In the genomic region with DNA sequence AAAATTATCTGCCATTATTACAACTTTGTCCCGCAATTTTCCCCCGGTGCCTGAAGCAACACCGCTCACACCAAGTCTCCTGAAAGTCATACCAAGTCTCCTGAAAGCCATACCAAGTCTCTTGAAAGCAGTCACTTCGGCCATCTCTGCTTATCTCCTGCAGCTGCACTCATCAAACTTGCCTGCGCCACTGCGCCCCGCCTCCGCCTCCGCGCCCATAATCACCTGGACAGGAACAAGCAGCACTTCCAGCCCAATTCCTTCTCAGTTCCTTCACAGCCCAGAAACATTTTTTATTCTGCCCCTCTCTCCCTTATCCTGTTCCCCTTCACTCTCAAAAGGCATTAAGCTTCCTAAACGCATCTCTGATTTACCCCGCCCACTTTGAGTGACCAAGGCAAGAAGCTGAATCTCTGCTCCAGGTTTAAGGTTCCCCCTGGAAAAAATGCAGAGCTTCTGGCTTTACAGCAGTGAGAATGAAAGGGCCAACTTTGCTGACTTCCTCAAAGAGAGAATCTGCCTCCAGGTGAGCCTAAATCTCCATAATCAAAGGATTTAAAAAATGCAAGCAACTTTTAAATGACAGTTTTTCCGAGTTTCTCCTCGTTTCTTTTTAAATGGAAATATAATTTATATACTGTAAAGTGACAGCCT, we compare ENCODE assay signal across 20 cellular contexts. TPM values are rescaled to one million over a fixed set of nuclear protein-coding genes. Genes with fewer than 3 reads are reported as not detected.
"Had no signal": no experiment of that assay in that cellular context is flagged by ENCODE, and none has a peak within 500 bp of the region (broad histone marks: within the 10 kb centered on the region; RNA-seq: fewer than 3 reads in every experiment).

No MANE protein-coding gene starts in this region.

- ATAC-seq: activated T-helper 17 cell treated with anti-CD3 and anti-CD28 coated beads, Interleukin-2, amount 50 U/mL, for 72 hours; effector memory CD8-positive, alpha-beta T cell; naive thymus-derived CD8-positive, alpha-beta T cell; stimulated activated effector memory CD8-positive, alpha-beta T cell treated with anti-CD3 and anti-CD28 coated beads, Interleukin-12 subunit alpha, Interleukin-12 subunit beta, amount 100 ng/mL, for 72 hours had no signal

- H3K27me3 ChIP-seq: uterus had no signal

- DNase-seq: activated CD4-positive, alpha-beta T cell treated with anti-CD3 and anti-CD28 coated beads, Interleukin-2, amount 50 U/mL, for 1 hour; activated naive CD4-positive, alpha-beta T cell treated with Interleukin-2 at 50 U/mL for 16 hours; anterior cingulate cortex; cerebellar nuclear complex; dermis blood vessel endothelial cell; effector memory CD8-positive, alpha-beta T cell; head of caudate nucleus; left ventricle myocardium inferior; naive thymus-derived CD8-positive, alpha-beta T cell; nucleus accumbens; posterior cingulate gyrus; uterus had no signal

- H3K36me3 Mint-ChIP-seq: naive thymus-derived CD8-positive, alpha-beta T cell; stimulated activated effector memory CD8-positive, alpha-beta T cell treated with anti-CD3 and anti-CD28 coated beads, Interleukin-12 subunit alpha, Interleukin-12 subunit beta, amount 100 ng/mL, for 72 hours had no signal

- H3K4me3 ChIP-seq: left ventricle myocardium inferior, uterus had no signal

- H3K27ac ChIP-seq: left ventricle myocardium inferior, uterus had no signal

- H3K36me3 ChIP-seq: left ventricle myocardium inferior, uterus had no signal

- H3K9me3 ChIP-seq: left ventricle myocardium inferior, uterus had no signal

- H3K4me1 ChIP-seq: left ventricle myocardium inferior, uterus had no signal

- H3K4me3 Mint-ChIP-seq: activated T-helper 17 cell treated with anti-CD3 and anti-CD28 coated beads, Interleukin-2, amount 50 U/mL, for 72 hours; effector memory CD8-positive, alpha-beta T cell; naive thymus-derived CD8-positive, alpha-beta T cell; stimulated activated effector memory CD8-positive, alpha-beta T cell treated with anti-CD3 and anti-CD28 coated beads, Interleukin-12 subunit alpha, Interleukin-12 subunit beta, amount 100 ng/mL, for 72 hours had no signal

- FAIRE-seq: frontal cortex, TTC549 had no signal

- H3K27ac Mint-ChIP-seq: activated T-helper 17 cell treated with anti-CD3 and anti-CD28 coated beads, Interleukin-2, amount 50 U/mL, for 72 hours; effector memory CD8-positive, alpha-beta T cell; naive thymus-derived CD8-positive, alpha-beta T cell; stimulated activated effector memory CD8-positive, alpha-beta T cell treated with anti-CD3 and anti-CD28 coated beads, Interleukin-12 subunit alpha, Interleukin-12 subunit beta, amount 100 ng/mL, for 72 hours had no signal

- H3K9me3 Mint-ChIP-seq: activated T-helper 17 cell treated with anti-CD3 and anti-CD28 coated beads, Interleukin-2, amount 50 U/mL, for 72 hours; effector memory CD8-positive, alpha-beta T cell; stimulated activated effector memory CD8-positive, alpha-beta T cell treated with anti-CD3 and anti-CD28 coated beads, Interleukin-12 subunit alpha, Interleukin-12 subunit beta, amount 100 ng/mL, for 72 hours had no signal

- H3K4me1 Mint-ChIP-seq: activated T-helper 17 cell treated with anti-CD3 and anti-CD28 coated beads, Interleukin-2, amount 50 U/mL, for 72 hours had no signal

RNA-seq across cellular contexts. Expression of gene GPR50, which starts 7.7 kb away (rescaled TPM):
- total RNA-seq: activated CD8-positive, alpha-beta memory T cell treated with anti-CD3 and anti-CD28 coated beads for 36 hours; activated T-helper 17 cell treated with anti-CD3 and anti-CD28 coated beads, Interleukin-2, amount 50 U/mL, for 72 hours; dermis blood vessel endothelial cell; epithelial cell of proximal tubule; frontal cortex; kidney epithelial cell; left ventricle myocardium inferior; naive thymus-derived CD8-positive, alpha-beta T cell; T-helper 2 cell treated with Interferon-gamma antibody and Interleukin-4, amounts not matched to agents 100 ng/mL and 5 ng/mL, for 36 hours had no signal
